Comparison of ENCODE assay signal across 13 cellular contexts in genomic region chr5:142779163-142779562, GRCh38. TPM values are rescaled to one million over a fixed set of nuclear protein-coding genes. Genes with fewer than 3 reads are reported as not detected.
A peak's percentile ranks its signal among the peaks of the same experiment; 100 is the strongest.
DNase-seq lines count a peak whose midpoint lies in the region; ATAC-seq, FAIRE-seq and TF ChIP-seq lines count a peak whose summit lies in the region.
"Had no signal": no experiment of that assay in that cellular context is flagged by ENCODE, and none has a peak within 500 bp of the region (broad histone marks: within the 10 kb centered on the region; RNA-seq: fewer than 3 reads in every experiment).

No MANE protein-coding gene starts in this region.

- ATAC-seq in GM19397 (IDR thresholded peaks at IDR 0.05; ENCODE audit: unreplicated experiment) = no peak
- ATAC-seq in aorta (ENCODE audit: low FRiP score) = no peak

- H3K4me2 ChIP-seq in mesendoderm (ENCODE audit: low read length) = no peak overlapping the region

- H3K36me3 Mint-ChIP-seq in endodermal cell (ENCODE audit: low read depth) = no peaks in the 10 kb centered on the region

- H2BK5ac ChIP-seq in mesendoderm (ENCODE audit: low read length) = no peak overlapping the region

- H3K9ac ChIP-seq in endodermal cell (ENCODE audit: extremely low read depth, low read length, poor library complexity, severe bottlenecking) (no peak overlapping the region), mesendoderm (ENCODE audit: low read length) (no peak overlapping the region)

- DNase-seq in ACHN (peak; percentile 10), NCI-H1694 treated with DMSO at 0.1 percent for 48 hours (lab: John Stamatoyannopoulos, UW) (peak; percentile 67), endodermal cell (peak; percentile 63), mesendoderm (peak; percentile 67), HTR-8/SVneo (ENCODE audit: insufficient read length, low spot score) (no peak), CD1c-positive myeloid dendritic cell (ENCODE audit: extremely low spot score) (no peak), aorta (no peak)
- DNase-seq: activated T-cell treated with anti-CD3 and anti-CD28 coated beads for 4 hours, IMR-90, SW 1271 had no signal

- H4K8ac ChIP-seq in mesendoderm (ENCODE audit: low read depth, low read length) = no peak overlapping the region

- peak overlapping the region; percentile 19 for H3K18ac ChIP-seq in mesendoderm (ENCODE audit: low read length)

- H3K4me1 ChIP-seq in endodermal cell (ENCODE audit: control insufficient read depth, insufficient read depth, low read length) (peaks cover 9% of the 10 kb centered on the region), mesendoderm (ENCODE audit: control insufficient read depth, low read depth, low read length) (peaks cover 7% of the 10 kb centered on the region), aorta (ENCODE audit: control insufficient read depth in 1 of 2, insufficient read depth in 2 of 2, low read length in 2 of 2) (peaks cover 5% of the 10 kb centered on the region in 2 donors)

- H3K27me3 Mint-ChIP-seq in endodermal cell (ENCODE audit: insufficient read depth) = no peaks in the 10 kb centered on the region
- H3K27me3 Mint-ChIP-seq: B cell, progenitor cell of endocrine pancreas had no signal

- H3K36me3 ChIP-seq in endodermal cell (ENCODE audit: control insufficient read depth, insufficient read depth, low read length) (no peaks in the 10 kb centered on the region), mesendoderm (ENCODE audit: control insufficient read depth, insufficient read depth, low read length) (no peaks in the 10 kb centered on the region), aorta (ENCODE audit: control insufficient read depth in 1 of 2, insufficient read depth in 2 of 2, low read length in 1 of 2) (no peaks in the 10 kb centered on the region)

- H3K4ac ChIP-seq in mesendoderm (ENCODE audit: low read depth, low read length) = no peak overlapping the region

- H3K4me1 Mint-ChIP-seq in endodermal cell = peaks cover 38% of the 10 kb centered on the region

- peak overlapping the region; percentile 5 for H3K27ac Mint-ChIP-seq in endodermal cell
- H3K27ac Mint-ChIP-seq: B cell, progenitor cell of endocrine pancreas had no signal

- peaks cover 2% of the 10 kb centered on the region for H3K79me2 ChIP-seq in mesendoderm (ENCODE audit: control insufficient read depth, insufficient read depth, low read length)

- H4K5ac ChIP-seq in mesendoderm (ENCODE audit: low read length) = no peak overlapping the region

- H3K9me3 Mint-ChIP-seq in endodermal cell = no peaks in the 10 kb centered on the region

- H3K4me3 ChIP-seq in endodermal cell (ENCODE audit: low read length) (no peak overlapping the region), mesendoderm (ENCODE audit: low read length) (no peak overlapping the region), aorta (ENCODE audit: low read length in 2 of 2) (no peak overlapping the region)

- H2AK5ac ChIP-seq in mesendoderm (ENCODE audit: low read length) = no peak overlapping the region

- H2BK120ac ChIP-seq in mesendoderm (ENCODE audit: low read depth, low read length) = no peak overlapping the region

- no peak overlapping the region for H3K4me3 Mint-ChIP-seq in endodermal cell
- H3K4me3 Mint-ChIP-seq: B cell had no signal

- intact Hi-C loops in aorta (cut with DNase I) = no loop called here

- no peak overlapping the region for H3K56ac ChIP-seq in mesendoderm (ENCODE audit: low read length)

- no peak for TF ChIP-seq CTCF in endodermal cell (conservative IDR thresholded peaks at IDR 0.05)

- H3K9me3 ChIP-seq in endodermal cell (ENCODE audit: control insufficient read depth, low read length) (no peaks in the 10 kb centered on the region), aorta (ENCODE audit: control insufficient read depth, low read length) (no peaks in the 10 kb centered on the region)

- H3K79me1 ChIP-seq in mesendoderm (ENCODE audit: low read length) = peaks cover 5% of the 10 kb centered on the region

- 73 to 83% methylated on average over 1 of the region's 1 CpG for WGBS in endodermal cell (ENCODE audit: insufficient coverage in 1 of 2, insufficient read length in 1 of 2), 2 experiments
- no CpG with 5 or more reads among the region's 1 CpG for WGBS in mesendoderm (ENCODE audit: extremely low coverage, insufficient coverage, low lambda C conversion rate)
- WGBS in aorta, 2 donors = 4 to 5% methylated on average over 1 of the region's 1 CpG

- FAIRE-seq in HTR-8/SVneo (lab: Jason Lieb, UNC) = no peak

- no peak overlapping the region for H3K27ac ChIP-seq in endodermal cell (ENCODE audit: low read depth, low read length)
- no peak overlapping the region for H3K27ac ChIP-seq in mesendoderm (ENCODE audit: low read depth, low read length)
- H3K27ac ChIP-seq in aorta (ENCODE audit: low read depth in 1 of 2, low read length in 2 of 2) = no peak overlapping the region

- H2BK15ac ChIP-seq in mesendoderm (replicated peaks; ENCODE audit: low read depth) = no peak overlapping the region

- in situ Hi-C loops in ACHN (cut with HindIII; ENCODE audit: low pct_ligation_motif_present, low pct_unique_long_range_greater_than_20kb, low sequenced_read_pairs) = no loop called here

- no peaks in the 10 kb centered on the region for H3K27me3 ChIP-seq in endodermal cell (ENCODE audit: control insufficient read depth, insufficient read depth, low read length, poor library complexity, severe bottlenecking)
- no peaks in the 10 kb centered on the region for H3K27me3 ChIP-seq in mesendoderm (ENCODE audit: insufficient read depth, low read length, poor library complexity)
- H3K27me3 ChIP-seq in aorta (ENCODE audit: control insufficient read depth in 1 of 2, insufficient read depth in 2 of 2, low read length in 1 of 2) = no peaks in the 10 kb centered on the region

- H3K23ac ChIP-seq in mesendoderm (ENCODE audit: low read length) = no peak overlapping the region

RNA-seq across cellular contexts. Expression of gene ARHGAP26, which starts 9.0 kb away (rescaled TPM):
- 10 to 100 TPM; 49.2 to 60.5 TPM for total RNA-seq in endodermal cell
- 8.2 TPM for polyA plus RNA-seq in endodermal cell (2013, experiment 1 of 2)
- polyA plus RNA-seq in endodermal cell (2013, experiment 2 of 2) = 7.3 TPM
- 12.0 TPM for polyA plus RNA-seq in mesendoderm (2013, experiment 1 of 2)
- polyA plus RNA-seq in mesendoderm (2013, experiment 2 of 2) = 11.8 TPM
- 10 to 100 TPM; 51.1 to 70.7 TPM for total RNA-seq in aorta
- polyA plus RNA-seq in aorta = 1 to 10 TPM; 4.5 to 8.2 TPM

Comparison
In these comparisons a context has a peak if more than half of its experiments do, and no peak if none do; other contexts are left out.
1. DNase-seq: peak in ACHN (single experiment), NCI-H1694 treated with DMSO at 0.1 percent for 48 hours (single experiment), endodermal cell (single experiment) and mesendoderm (single experiment); none in HTR-8/SVneo (single experiment), CD1c-positive myeloid dendritic cell (single experiment) and aorta (0 of 2).